In the genomic region with DNA sequence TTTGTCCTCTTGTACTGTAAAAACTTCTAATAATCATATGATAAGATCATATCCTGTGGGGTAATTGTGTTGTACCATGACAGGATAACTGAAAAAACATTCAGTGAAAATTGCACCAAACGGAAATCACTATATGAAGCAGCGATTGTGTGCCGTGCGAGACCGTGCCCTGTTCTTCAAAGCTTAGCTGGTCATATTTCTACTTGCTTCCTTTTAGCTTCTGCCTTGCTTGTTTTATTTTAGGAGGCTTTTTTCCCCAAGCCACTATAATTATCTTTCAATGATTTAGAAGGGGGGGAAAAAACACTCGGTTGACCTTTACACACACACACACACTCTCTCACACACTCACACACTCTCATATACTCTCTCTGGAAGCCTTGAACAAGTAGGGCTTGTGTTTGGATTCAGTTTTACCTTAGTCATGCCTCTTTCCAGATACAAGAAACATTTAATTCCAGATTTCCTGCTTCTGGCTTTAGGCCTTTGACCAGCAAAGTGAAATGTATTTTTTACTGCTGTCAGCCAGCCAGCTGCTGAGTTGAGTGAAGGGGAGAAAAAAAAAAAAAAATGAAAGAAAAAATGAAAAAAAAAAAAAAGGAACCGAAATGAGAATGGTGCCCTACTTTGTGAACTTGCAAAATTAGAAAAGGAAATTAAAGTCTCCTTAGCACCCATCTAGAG, we compare ENCODE assay signal across 8 cellular contexts.
DNase-seq lines count a peak whose midpoint lies in the region; ATAC-seq and TF ChIP-seq lines count a peak whose summit lies in the region.

No MANE protein-coding gene starts in this region.

- H3K4me1 Mint-ChIP-seq in activated CD8-positive, alpha-beta T cell treated with anti-CD3 and anti-CD28 coated beads, Interleukin-2, amount 10 ng/mL, durations not matched to agents 7 days and 5 days (ENCODE audit: low read depth), result peaks cover 68% of the 10 kb centered on the region

- no peak for TF ChIP-seq CTCF in fibroblast of villous mesenchyme (IDR thresholded peaks at IDR 0.05; ENCODE audit: insufficient read depth, low read depth, low read length)

- peaks cover 71% of the 10 kb centered on the region for H3K36me3 Mint-ChIP-seq in activated CD8-positive, alpha-beta T cell treated with anti-CD3 and anti-CD28 coated beads, Interleukin-2, amount 10 ng/mL, durations not matched to agents 7 days and 5 days (ENCODE audit: low read depth)

- POLR2A ChIA-PET in activated CD8-positive, alpha-beta T cell treated with anti-CD3 and anti-CD28 coated beads, Interleukin-2, amount 10 ng/mL, durations not matched to agents 7 days and 5 days (lab: Charles Lee), result interaction anchor here (0.6 to 3.4 kb wide), 14 partner anchors 31 to 184 kb away, joined by 3 to 40 read pairs (median 5); no protein-coding TSS in a partner anchor

- H3K27ac Mint-ChIP-seq in activated CD8-positive, alpha-beta T cell treated with anti-CD3 and anti-CD28 coated beads, Interleukin-2, amount 10 ng/mL, durations not matched to agents 7 days and 5 days, result peak overlapping the region; percentile 92

- peak overlapping the region; percentile 66 for H3K4me3 Mint-ChIP-seq in activated CD8-positive, alpha-beta T cell treated with anti-CD3 and anti-CD28 coated beads, Interleukin-2, amount 10 ng/mL, durations not matched to agents 7 days and 5 days

- ATAC-seq in Right ventricle myocardium inferior (peak; percentile 50), HG03457 (IDR thresholded peaks at IDR 0.05; ENCODE audit: unreplicated experiment) (peak; percentile 30)
- peak; percentile 78 for ATAC-seq in activated CD8-positive, alpha-beta T cell treated with anti-CD3 and anti-CD28 coated beads, Interleukin-2, amount 10 ng/mL, durations not matched to agents 7 days and 5 days

- CTCF ChIA-PET in activated CD8-positive, alpha-beta T cell treated with anti-CD3 and anti-CD28 coated beads, Interleukin-2, amount 10 ng/mL, durations not matched to agents 7 days and 5 days (lab: Charles Lee), result interaction anchor here (0.8 to 5.7 kb wide), 8 partner anchors 33 to 186 kb away, joined by 3 to 33 read pairs (median 6); no protein-coding TSS in a partner anchor

- H3K27me3 Mint-ChIP-seq in activated CD8-positive, alpha-beta T cell treated with anti-CD3 and anti-CD28 coated beads, Interleukin-2, amount 10 ng/mL, durations not matched to agents 7 days and 5 days (ENCODE audit: low read depth), result no peaks in the 10 kb centered on the region

- intact Hi-C loops in Right ventricle myocardium inferior (cut with DNase I) (loop anchor here (2.0 to 5.0 kb wide), 3 partner anchors 26 to 164 kb away; no protein-coding TSS in a partner anchor), cardiac septum (cut with DNase I) (loop anchor here (2.0 kb wide), 1 partner anchor 34 kb away; no protein-coding TSS in a partner anchor)

- DNase-seq in Right ventricle myocardium inferior (ENCODE audit: missing footprints) (no peak), cardiac septum (ENCODE audit: low spot score) (no peak), fibroblast of villous mesenchyme (ENCODE audit: low read depth) (peak; percentile 66), pulmonary artery endothelial cell (ENCODE audit: low read depth, low spot score) (peak; percentile 62), NCI-H1930 (lab: John Stamatoyannopoulos, UW) (no peak), NCI-H82 (lab: John Stamatoyannopoulos, UW) (no peak)
- DNase-seq in activated CD8-positive, alpha-beta T cell treated with anti-CD3 and anti-CD28 coated beads, Interleukin-2, amount 10 ng/mL, durations not matched to agents 7 days and 5 days, result peak; percentile 74

- no peaks in the 10 kb centered on the region for H3K9me3 Mint-ChIP-seq in activated CD8-positive, alpha-beta T cell treated with anti-CD3 and anti-CD28 coated beads, Interleukin-2, amount 10 ng/mL, durations not matched to agents 7 days and 5 days (ENCODE audit: insufficient read depth)

- no peak overlapping the region for H3K4me3 ChIP-seq in fibroblast of villous mesenchyme (ENCODE audit: low read depth, low read length)

Comparison
In these comparisons a context has a peak if more than half of its experiments do, and no peak if none do; other contexts are left out.
1. DNase-seq: peak in activated CD8-positive, alpha-beta T cell treated with anti-CD3 and anti-CD28 coated beads, Interleukin-2, amount 10 ng/mL, durations not matched to agents 7 days and 5 days (single experiment), fibroblast of villous mesenchyme (single experiment) and pulmonary artery endothelial cell (single experiment); none in Right ventricle myocardium inferior (single experiment), cardiac septum (single experiment), NCI-H1930 (0 of 2) and NCI-H82 (single experiment).
2. Peak in every context shown above with its lines, with median percentiles within 50 percentile points of each other: ATAC-seq.